ENCODE assay signal across 2 cellular contexts in the genomic region with DNA sequence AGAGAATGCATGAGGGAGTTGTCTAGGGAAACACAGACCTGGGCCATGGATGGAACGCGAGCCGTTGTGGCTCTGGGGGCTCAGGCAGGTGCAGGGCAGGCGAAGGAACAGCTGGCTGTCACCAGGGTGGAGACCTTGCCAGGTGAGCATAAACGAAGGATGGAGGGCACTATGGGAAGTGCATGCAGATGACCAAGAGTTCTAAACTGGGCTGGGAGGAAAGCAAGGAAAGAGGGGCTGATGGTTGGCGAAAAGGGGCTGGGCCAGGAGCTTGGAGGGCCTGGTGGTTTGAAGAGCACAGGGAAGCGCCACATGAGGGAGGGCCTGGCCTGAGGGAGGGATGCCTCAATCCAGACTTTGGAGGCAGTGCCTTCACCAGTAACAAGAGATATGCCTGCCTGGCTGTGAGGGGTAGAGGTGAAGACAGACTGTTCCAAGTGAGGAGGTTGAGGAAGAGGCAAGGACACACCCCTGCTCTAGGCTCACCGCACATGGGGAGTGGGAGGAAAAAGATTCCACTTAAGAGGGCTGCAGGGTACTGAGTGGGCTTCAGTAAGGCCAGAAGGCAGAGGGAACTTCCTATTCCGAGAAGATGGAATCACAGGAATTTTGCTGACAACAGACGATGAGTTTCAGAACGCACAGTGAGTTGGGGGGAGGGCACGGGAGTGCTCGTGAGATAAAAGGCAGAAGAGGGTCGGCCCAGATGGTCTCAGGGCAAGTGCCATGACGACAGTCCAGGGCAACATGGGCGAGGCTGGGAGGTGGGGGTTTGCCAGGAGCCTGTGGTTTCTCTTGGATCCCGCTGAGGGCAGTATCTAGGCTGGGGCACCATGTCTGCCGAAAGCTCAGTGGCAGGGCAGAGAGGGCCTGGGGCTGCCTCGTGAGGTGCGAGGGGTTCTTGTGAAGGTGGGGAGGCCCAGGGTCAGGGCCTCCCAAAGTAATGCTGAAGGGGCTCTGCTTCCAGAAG.
TF ChIP-seq lines count a peak whose summit lies in the region.

No MANE protein-coding gene starts in this region.

TF ChIP-seq in K562, 482 proteins besides CTCF, POLR2A, EP300 and RAD21:
- TF ChIP-seq ZNF134 (CRISPR knock-in tag; conservative IDR thresholded peaks at IDR 0.05) (no peak), MAFK (IDR thresholded peaks at IDR 0.05; ENCODE audit: low read length) (no peak), POLR2G (IDR thresholded peaks at IDR 0.05; ENCODE audit: low read depth, low read length) (0 out of 2 replicates have a peak, but pooled peaks have one; percentile 27), TCF7 (IDR thresholded peaks at IDR 0.05; ENCODE audit: borderline replicate concordance) (no peak)

TF ChIP-seq in GM12891, 5 proteins besides CTCF, POLR2A, EP300 and RAD21:
- TF ChIP-seq POU2F2 (IDR thresholded peaks at IDR 0.05; ENCODE audit: low read depth, low read length) (no peak), PAX5 (IDR thresholded peaks at IDR 0.05; ENCODE audit: insufficient read depth, low read length, severe bottlenecking) (no peak), TAF1 (IDR thresholded peaks at IDR 0.05; ENCODE audit: low read depth, low read length) (no peak), SPI1 (IDR thresholded peaks at IDR 0.05; ENCODE audit: low read depth, low read length) (no peak), POLR2AphosphoS5 (IDR thresholded peaks at IDR 0.05; ENCODE audit: low read depth, low read length) (no peak)
